9 cellular contexts compared by ENCODE assay signal in genomic region chr13:103282571-103283450, GRCh38.
A peak's percentile ranks its signal among the peaks of the same experiment; 100 is the strongest.
DNase-seq lines count a peak whose midpoint lies in the region; ATAC-seq, FAIRE-seq and TF ChIP-seq lines count a peak whose summit lies in the region.
"Had no signal": no experiment of that assay in that cellular context is flagged by ENCODE, and none has a peak within 500 bp of the region (broad histone marks: within the 10 kb centered on the region; RNA-seq: fewer than 3 reads in every experiment).

No MANE protein-coding gene starts in this region.

- intact Hi-C loops in spleen (cut with DNase I; ENCODE audit: low total_unique reads) = no loop called here

- DNase-seq in AG04450 (ENCODE audit: low read depth, low spot score) (peak; percentile 27), SW480 (ENCODE audit: low spot score) (peak; percentile 48), keratinocyte (ENCODE audit: low read depth, low spot score) (peak; percentile 48), hypothalamus (lab: John Stamatoyannopoulos, UW) (no peak), NCI-H1105 (lab: John Stamatoyannopoulos, UW) (no peak), coronary artery (ENCODE audit: low spot score) (no peak), spleen (no peak)
- DNase-seq: C1 segment of cervical spinal cord had no signal

- H3K27me3 ChIP-seq in AG04450 (ENCODE audit: control insufficient read depth, insufficient read depth, low read length) (no peaks in the 10 kb centered on the region), keratinocyte (ENCODE audit: control insufficient read depth, extremely low read depth, insufficient read depth, low read length) (no peaks in the 10 kb centered on the region), spleen (replicated peaks in 1 of 7) (peaks cover 0 to 9% (median 0%) of the 10 kb centered on the region in 7 donors)

- H3K4me2 ChIP-seq in keratinocyte (ENCODE audit: control insufficient read depth, extremely low read depth, insufficient read depth, low read depth, low read length) = peak overlapping the region; percentile 62

- ATAC-seq in GM21717 (IDR thresholded peaks at IDR 0.05; ENCODE audit: unreplicated experiment) = peak; percentile 44

- TF ChIP-seq POLR2A in spleen (IDR thresholded peaks at IDR 0.05) = no peak

- CTCF ChIA-PET in AG04450 (lab: Charles Lee) = no interaction called here

- WGBS in spleen, 5 donors = 26 to 35% (median 27%) methylated on average over 14 of the region's 14 CpGs

- peak overlapping the region; percentile 4; the same call in 1 of the 2 replicates for H3K4me3 ChIP-seq in AG04450 (ENCODE audit: low read depth, low read length)
- H3K4me3 ChIP-seq in keratinocyte (ENCODE audit: control insufficient read depth in 2 of 3, extremely low read depth in 1 of 3, insufficient read depth in 2 of 3, low read depth in 1 of 3, low read length in 3 of 3) = no peak overlapping the region
- H3K4me3 ChIP-seq in coronary artery = no peak overlapping the region
- H3K4me3 ChIP-seq in spleen = no peak overlapping the region

- no peaks in the 10 kb centered on the region for H3K9me1 ChIP-seq in keratinocyte (ENCODE audit: control insufficient read depth, extremely low read depth, insufficient read depth, low read length)

- peak overlapping the region; percentile 70 for H2AFZ ChIP-seq in keratinocyte (ENCODE audit: control insufficient read depth, low read length)

- H3K9ac ChIP-seq in keratinocyte (ENCODE audit: control insufficient read depth, extremely low read depth, insufficient read depth, low read length) = peak overlapping the region; percentile 62

- no peaks in the 10 kb centered on the region for H4K20me1 ChIP-seq in keratinocyte (ENCODE audit: control insufficient read depth, extremely low read depth, insufficient read depth, low read length)

- H3K36me3 ChIP-seq in keratinocyte (ENCODE audit: control insufficient read depth in 2 of 2, extremely low read depth in 1 of 2, insufficient read depth in 2 of 2, low read length in 2 of 2) (no peaks in the 10 kb centered on the region), spleen (no peaks in the 10 kb centered on the region)

- TF ChIP-seq CTCF in AG04450 (IDR thresholded peaks at IDR 0.05; ENCODE audit: low read depth, low read length) (no peak), keratinocyte (optimal IDR thresholded peaks at IDR 0.05 in 1 of 3, IDR thresholded peaks at IDR 0.05 in 1 of 3, conservative IDR thresholded peaks at IDR 0.05 in 1 of 3; ENCODE audit: extremely low read depth in 1 of 3, insufficient read depth in 2 of 3, low read length in 3 of 3) (no peak), coronary artery (IDR thresholded peaks at IDR 0.05) (no peak), spleen (IDR thresholded peaks at IDR 0.05 in 8 of 11, conservative IDR thresholded peaks at IDR 0.05 in 3 of 11) (no peak)

- H3K27ac ChIP-seq in AG04450 (ENCODE audit: low read depth, low read length) (no peak overlapping the region), keratinocyte (ENCODE audit: control insufficient read depth, insufficient read depth, low read length) (peak overlapping the region; percentile 93), coronary artery (no peak overlapping the region), spleen (no peak overlapping the region)

- POLR2A ChIA-PET in AG04450 (lab: Yijun Ruan, JAX) = no interaction called here

- FAIRE-seq in keratinocyte (lab: Jason Lieb, UNC) = peak; percentile 91

- H3K9me3 ChIP-seq in AG04450 (ENCODE audit: control insufficient read depth, insufficient read depth, low read length) (no peaks in the 10 kb centered on the region; the same call in 1 of the 2 replicates), keratinocyte (ENCODE audit: control insufficient read depth, low read depth, low read length) (no peaks in the 10 kb centered on the region), spleen (no peaks in the 10 kb centered on the region)

- H3K4me1 ChIP-seq in keratinocyte (ENCODE audit: control insufficient read depth, extremely low read depth, insufficient read depth, low read length) (peaks cover 27% of the 10 kb centered on the region), spleen (no peaks in the 10 kb centered on the region)

- H3K79me2 ChIP-seq in keratinocyte (ENCODE audit: control insufficient read depth, insufficient read depth, low read length) = no peaks in the 10 kb centered on the region

- dilution Hi-C loops in keratinocyte (cut with MboI; ENCODE audit: extremely low pct_ligation_motif_present, low sequenced_read_pairs) = no loop called here

Comparison
In these comparisons a context has a peak if more than half of its experiments do, and no peak if none do; other contexts are left out.
1. DNase-seq: peak in AG04450 (single experiment), SW480 (single experiment) and keratinocyte (single experiment); none in hypothalamus (0 of 51), NCI-H1105 (single experiment), coronary artery (single experiment) and spleen (single experiment).